Comparison of ENCODE assay signal across 28 cellular contexts in genomic region chr2:12587228-12587627, GRCh38.
"Had no signal": no experiment of that assay in that cellular context is flagged by ENCODE, and none has a peak within 500 bp of the region (broad histone marks: within the 10 kb centered on the region; RNA-seq: fewer than 3 reads in every experiment).

No MANE protein-coding gene starts in this region.

- H3K79me2 ChIP-seq: parathyroid adenoma had no signal

- H3K9ac ChIP-seq: parathyroid adenoma had no signal

- H3K4me3 ChIP-seq: cardiac muscle cell, colonic mucosa, psoas muscle, sigmoid colon, suprapubic skin, tibial artery, upper lobe of right lung had no signal

- H3K4me1 Mint-ChIP-seq: brain, neural crest cell had no signal

- H3K4me3 Mint-ChIP-seq: activated CD8-positive, alpha-beta T cell treated with anti-CD3 and anti-CD28 coated beads for 36 hours; activated naive CD8-positive, alpha-beta T cell; activated T-cell treated with anti-CD3 and anti-CD28 coated beads, Interleukin-2, amount 50 U/mL, for 4 hours; brain; neural crest cell; stimulated activated memory B cell treated with anti-CD40 and anti-IgM and Interleukin-4, amounts not matched to agents 10 μg/mL and 1 μg/mL and 100 μg/mL, for 72 hours had no signal

- H3K27me3 ChIP-seq: cardiac muscle cell, colonic mucosa, sigmoid colon, suprapubic skin, tibial artery, upper lobe of right lung had no signal

- ATAC-seq: psoas muscle had no signal

- H3K27me3 Mint-ChIP-seq: activated CD8-positive, alpha-beta T cell treated with anti-CD3 and anti-CD28 coated beads for 36 hours; activated naive CD8-positive, alpha-beta T cell; naive thymus-derived CD8-positive, alpha-beta T cell; stimulated activated memory B cell treated with anti-CD40 and anti-IgM and Interleukin-4, amounts not matched to agents 10 μg/mL and 1 μg/mL and 100 μg/mL, for 72 hours had no signal

- DNase-seq: activated CD4-positive, alpha-beta T cell treated with anti-CD3 and anti-CD28 coated beads, Interleukin-2, amount 50 U/mL, for 1 hour; activated CD4-positive, CD25-positive, alpha-beta regulatory T cell treated with anti-CD3 and anti-CD28 coated beads, Interleukin-2, amount 50 U/mL, for 72 hours; activated CD8-positive, alpha-beta T cell treated with anti-CD3 and anti-CD28 coated beads for 36 hours; activated naive CD4-positive, alpha-beta T cell treated with Interleukin-2 at 50 U/mL for 16 hours; activated T-cell treated with anti-CD3 and anti-CD28 coated beads, Interleukin-2, amount 50 U/mL, for 4 hours; aorta; cerebellar nuclear complex; colonic mucosa; effector memory CD4-positive, alpha-beta T cell; head of caudate nucleus; immature natural killer cell; kidney; naive thymus-derived CD8-positive, alpha-beta T cell; occipital lobe; psoas muscle; sigmoid colon; stimulated activated CD4-positive, alpha-beta T cell treated with anti-CD3 and anti-CD28 coated beads, Interleukin-4, amount 100 ng/mL, for 4 hours; stimulated activated CD8-positive, alpha-beta memory T cell treated with anti-CD3 and anti-CD28 coated beads, Interleukin-4, amount 100 ng/mL, for 48 hours; T-helper 2 cell; tibial artery; upper lobe of right lung had no signal

- H3K36me3 Mint-ChIP-seq: activated naive CD8-positive, alpha-beta T cell; brain; immature natural killer cell; naive thymus-derived CD8-positive, alpha-beta T cell; stimulated activated memory B cell treated with anti-CD40 and anti-IgM and Interleukin-4, amounts not matched to agents 10 μg/mL and 1 μg/mL and 100 μg/mL, for 72 hours had no signal

- H3K9me3 Mint-ChIP-seq: activated CD8-positive, alpha-beta T cell treated with anti-CD3 and anti-CD28 coated beads for 36 hours; activated T-cell treated with anti-CD3 and anti-CD28 coated beads, Interleukin-2, amount 50 U/mL, for 4 hours; brain; immature natural killer cell; naive thymus-derived CD8-positive, alpha-beta T cell; neural crest cell; stimulated activated memory B cell treated with anti-CD40 and anti-IgM and Interleukin-4, amounts not matched to agents 10 μg/mL and 1 μg/mL and 100 μg/mL, for 72 hours had no signal

- H3K36me3 ChIP-seq: cardiac muscle cell, colonic mucosa, sigmoid colon, suprapubic skin, tibial artery, upper lobe of right lung had no signal

- H3K27ac ChIP-seq: cardiac muscle cell, parathyroid adenoma, psoas muscle, suprapubic skin, tibial artery, upper lobe of right lung had no signal

- H3K27ac Mint-ChIP-seq: activated naive CD8-positive, alpha-beta T cell; stimulated activated memory B cell treated with anti-CD40 and anti-IgM and Interleukin-4, amounts not matched to agents 10 μg/mL and 1 μg/mL and 100 μg/mL, for 72 hours had no signal

- H3K4me1 ChIP-seq: parathyroid adenoma, psoas muscle, suprapubic skin, tibial artery had no signal

- H3K9me3 ChIP-seq: colonic mucosa, psoas muscle, sigmoid colon, suprapubic skin, tibial artery, upper lobe of right lung had no signal
